17 cellular contexts compared by ENCODE assay signal in genomic region chr5:113255105-113255504, GRCh38.
"Had no signal": no experiment of that assay in that cellular context is flagged by ENCODE, and none has a peak within 500 bp of the region (broad histone marks: within the 10 kb centered on the region; RNA-seq: fewer than 3 reads in every experiment).

No MANE protein-coding gene starts in this region.

- H3K27me3 ChIP-seq: body of pancreas, colonic mucosa, neutrophil, pancreas had no signal

- H3K9me3 Mint-ChIP-seq: activated T-helper 1 cell treated with anti-CD3 and anti-CD28 coated beads, Interleukin-12 subunit alpha, Interleukin-12 subunit beta, Interleukin-2, Interleukin-4 antibody, amounts not matched to agents 30 ng/mL and 10 ng/mL and 1 ng/mL, durations not matched to agents 14 hours and 24 hours and 36 hours; naive thymus-derived CD8-positive, alpha-beta T cell; stimulated activated naive CD8-positive, alpha-beta T cell treated with anti-CD3 and anti-CD28 coated beads, Interleukin-15, Interleukin-2, amounts not matched to agents 100 ng/mL and 50 ng/mL, for 24 hours had no signal

- DNase-seq: activated CD4-positive, alpha-beta T cell treated with anti-CD3 and anti-CD28 coated beads for 1 hour; activated CD4-positive, alpha-beta T cell treated with anti-CD3 and anti-CD28 coated beads, Interleukin-2, amount 50 U/mL, for 48 hours; activated gamma-delta T cell treated with Interleukin-2 at 50 U/mL for 16 hours; body of pancreas; caudate nucleus; colonic mucosa; naive thymus-derived CD8-positive, alpha-beta T cell; pancreas; stimulated activated CD4-positive, alpha-beta T cell treated with anti-CD3 and anti-CD28 coated beads, Interleukin-12 subunit alpha, Interleukin-12 subunit beta, amount 100 ng/mL, for 4 hours; stimulated activated CD4-positive, alpha-beta T cell treated with anti-CD3 and anti-CD28 coated beads, Interleukin-1b, Interleukin-23, amount 100 ng/mL, for 48 hours; stimulated activated CD8-positive, alpha-beta memory T cell treated with anti-CD3 and anti-CD28 coated beads, Interleukin-4, amount 100 ng/mL, for 48 hours; SW 1271; T-helper 2 cell had no signal

- H3K27ac Mint-ChIP-seq: activated naive CD8-positive, alpha-beta T cell; activated T-helper 1 cell treated with anti-CD3 and anti-CD28 coated beads, Interleukin-12 subunit alpha, Interleukin-12 subunit beta, Interleukin-2, Interleukin-4 antibody, amounts not matched to agents 30 ng/mL and 10 ng/mL and 1 ng/mL, durations not matched to agents 14 hours and 24 hours and 36 hours; naive thymus-derived CD8-positive, alpha-beta T cell; stimulated activated naive CD8-positive, alpha-beta T cell treated with anti-CD3 and anti-CD28 coated beads, Interleukin-15, Interleukin-2, amounts not matched to agents 100 ng/mL and 50 ng/mL, for 24 hours had no signal

- H3K9me3 ChIP-seq: body of pancreas, colonic mucosa, neutrophil, pancreas had no signal

- H3K36me3 ChIP-seq: colonic mucosa, neutrophil, pancreas had no signal

- H3K4me3 ChIP-seq: body of pancreas, colonic mucosa, pancreas had no signal

- ATAC-seq: body of pancreas; naive thymus-derived CD8-positive, alpha-beta T cell; pancreas had no signal

- H3K4me1 ChIP-seq: colonic mucosa, pancreas had no signal

- H3K27ac ChIP-seq: body of pancreas, colonic mucosa, neutrophil, pancreas had no signal
